Comparison of ENCODE assay signal across 11 cellular contexts in the genomic region with DNA sequence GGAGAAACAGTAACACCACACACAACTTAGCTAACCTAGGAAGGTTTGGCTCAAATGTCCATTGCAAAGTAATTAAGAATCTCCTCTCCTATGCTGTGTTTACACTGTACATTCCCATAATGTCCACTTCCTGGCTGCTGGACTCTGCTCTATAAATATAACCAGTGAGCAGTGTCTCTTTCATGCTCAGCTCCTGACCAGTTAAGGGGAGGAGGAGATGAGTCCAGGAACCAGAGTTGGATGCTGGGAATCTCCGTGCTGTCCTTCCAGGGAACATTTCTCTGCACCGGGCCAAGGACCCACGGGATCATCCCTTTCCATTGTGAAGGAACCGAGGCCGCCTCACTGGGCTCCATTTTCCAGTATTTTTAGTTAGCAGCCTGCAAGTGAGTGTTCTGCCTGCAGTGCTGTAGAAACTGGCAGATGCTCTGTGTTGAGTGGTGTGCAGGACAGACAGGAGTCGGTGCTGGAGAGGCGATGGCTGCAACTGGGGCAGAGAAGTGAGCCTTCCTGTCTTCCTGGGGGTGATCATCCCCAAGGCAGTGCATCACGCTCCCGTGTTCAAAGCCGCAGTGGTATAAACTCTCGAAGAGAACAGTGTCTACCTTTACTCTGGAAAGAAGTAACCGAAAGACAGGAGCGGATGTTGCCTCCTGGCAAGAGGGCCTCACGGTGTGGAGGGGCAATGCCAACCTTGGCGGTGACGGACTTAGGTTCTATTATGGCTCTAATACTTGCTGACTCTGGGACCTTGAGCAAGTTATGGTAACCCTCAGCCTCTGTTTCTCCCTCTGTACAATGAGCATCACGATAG.
DNase-seq lines count a peak whose midpoint lies in the region; ATAC-seq, FAIRE-seq and TF ChIP-seq lines count a peak whose summit lies in the region.
"Had no signal": no experiment of that assay in that cellular context is flagged by ENCODE, and none has a peak within 500 bp of the region (broad histone marks: within the 10 kb centered on the region; RNA-seq: fewer than 3 reads in every experiment).

No MANE protein-coding gene starts in this region.

- peaks cover 2% of the 10 kb centered on the region for H3K9me3 Mint-ChIP-seq in glutamatergic neuron (ENCODE audit: unreplicated experiment)
- H3K9me3 Mint-ChIP-seq in activated naive CD4-positive, alpha-beta T cell treated with anti-CD3 and anti-CD28 coated beads for 36 hours, result no peaks in the 10 kb centered on the region
- H3K9me3 Mint-ChIP-seq: activated CD4-positive, alpha-beta memory T cell treated with anti-CD3 and anti-CD28 coated beads, Interleukin-2, amount 10 ng/mL, durations not matched to agents 7 days and 5 days had no signal

- no peaks in the 10 kb centered on the region for H4K20me1 ChIP-seq in GM12878 (ENCODE audit: control insufficient read depth, insufficient read depth)

- H3K36me3 ChIP-seq in GM12878 (ENCODE audit: control insufficient read depth in 2 of 2, insufficient read depth in 2 of 2, low read length in 1 of 2), result no peaks in the 10 kb centered on the region

- POLR2A ChIA-PET in AG04449 (lab: Yijun Ruan, JAX) (interaction anchor here (1.0 to 1.2 kb wide), 3 partner anchors 17 to 25 kb away, joined by 3 to 6 read pairs (median 3); no protein-coding TSS in a partner anchor), GM12878 (lab: Charles Lee) (no interaction called here)

- TF ChIP-seq EP300 in GM12878 (IDR thresholded peaks at IDR 0.05; ENCODE audit: borderline replicate concordance in 1 of 2, control insufficient read depth in 1 of 2, low read depth in 2 of 2, low read length in 2 of 2), result no peak

- H3K4me3 ChIP-seq in AG04449 (ENCODE audit: low read depth, low read length), result no peak overlapping the region
- no peak overlapping the region for H3K4me3 ChIP-seq in GM12878

- H3K4me1 ChIP-seq in GM12878 (ENCODE audit: control insufficient read depth, insufficient read depth, low read length), result peaks cover 33% of the 10 kb centered on the region

- intact Hi-C loops in GM12878 (cut with micrococcal nuclease; ENCODE audit: unreplicated experiment), result no loop called here
- intact Hi-C loops in activated naive CD4-positive, alpha-beta T cell treated with anti-CD3 and anti-CD28 coated beads for 36 hours (cut with micrococcal nuclease), result no loop called here

- H3K27me3 Mint-ChIP-seq in glutamatergic neuron (ENCODE audit: unreplicated experiment), result no peaks in the 10 kb centered on the region
- peaks cover 2% of the 10 kb centered on the region for H3K27me3 Mint-ChIP-seq in activated naive CD4-positive, alpha-beta T cell treated with anti-CD3 and anti-CD28 coated beads for 36 hours (ENCODE audit: low read depth)

- no TSS peak for BruUV-seq in GM12878 (replicated peaks; lab: Mats Ljungman, UMichigan)

- H3K79me2 ChIP-seq in GM12878 (ENCODE audit: control insufficient read depth, insufficient read depth, low read length), result no peaks in the 10 kb centered on the region

- peak overlapping the region; percentile 83 for H3K4me2 ChIP-seq in GM12878 (ENCODE audit: control insufficient read depth, insufficient read depth)

- in situ Hi-C loops in GM12878 (cut with MboI), result no loop called here

- H3K9ac ChIP-seq in GM12878 (ENCODE audit: control insufficient read depth, insufficient read depth, low read length), result no peak overlapping the region

- TF ChIP-seq CTCF in AG04449 (IDR thresholded peaks at IDR 0.05; ENCODE audit: insufficient read depth, low read length, missing control alignments) (no peak), GM12878 (IDR thresholded peaks at IDR 0.05 in 2 of 3, conservative IDR thresholded peaks at IDR 0.05 in 1 of 3; ENCODE audit: control insufficient read depth in 2 of 3, extremely low read depth in 1 of 3, insufficient read depth in 1 of 3, low read depth in 3 of 3, low read length in 3 of 3) (no peak), glutamatergic neuron (IDR thresholded peaks at IDR 0.05; ENCODE audit: partially characterized antibody, unreplicated experiment) (no peak)

- RAD21 ChIA-PET in GM12878 (lab: Charles Lee; ENCODE audit: unreplicated experiment), result no interaction called here

- peak overlapping the region; percentile 51; the same call in 1 of the 2 replicates for H3K27ac ChIP-seq in GM12878 (ENCODE audit: control insufficient read depth, insufficient read depth)

- no peak overlapping the region for H3K4me3 Mint-ChIP-seq in glutamatergic neuron (ENCODE audit: unreplicated experiment)
- H3K4me3 Mint-ChIP-seq in activated naive CD4-positive, alpha-beta T cell treated with anti-CD3 and anti-CD28 coated beads for 36 hours, result no peak overlapping the region
- H3K4me3 Mint-ChIP-seq: activated CD4-positive, alpha-beta memory T cell treated with anti-CD3 and anti-CD28 coated beads, Interleukin-2, amount 10 ng/mL, durations not matched to agents 7 days and 5 days had no signal

- H3K9me3 ChIP-seq in GM12878 (replicated peaks; ENCODE audit: control insufficient read depth, insufficient read depth, low read length), result no peaks in the 10 kb centered on the region

- CTCF ChIA-PET in AG04449 (lab: Yijun Ruan, JAX), result interaction anchor here (0.8 to 1.6 kb wide), 4 partner anchors 11 to 334 kb away, joined by 3 to 4 read pairs (median 3); no protein-coding TSS in a partner anchor
- CTCF ChIA-PET in GM12878 (lab: Yijun Ruan, JAX), result no interaction called here
- CTCF ChIA-PET in activated naive CD4-positive, alpha-beta T cell treated with anti-CD3 and anti-CD28 coated beads for 36 hours (lab: Charles Lee), result interaction anchor here (0.5 kb wide), 1 partner anchor 372 kb away, joined by 3 read pairs; no protein-coding TSS in a partner anchor

- DNase-seq in AG04449 (ENCODE audit: low read depth, low spot score), result peak; percentile 59
- peak; percentile 22 for DNase-seq in HuH-7.5 (ENCODE audit: low spot score)
- no peak for DNase-seq in GM12878 (ENCODE audit: low read depth, low spot score)
- DNase-seq in left kidney (ENCODE audit: low read depth, low spot score), result peak; percentile 68
- no peak for DNase-seq in activated T-cell treated with anti-CD3 and anti-CD28 coated beads, Interleukin-2, amount 50 U/mL, for 48 hours
- no peak for DNase-seq in glutamatergic neuron
- DNase-seq in activated naive CD4-positive, alpha-beta T cell treated with anti-CD3 and anti-CD28 coated beads for 36 hours, result no peak
- DNase-seq: activated CD4-positive, alpha-beta memory T cell treated with anti-CD3 and anti-CD28 coated beads, Interleukin-2, amount 10 ng/mL, durations not matched to agents 7 days and 5 days; SHP77; stimulated activated CD4-positive, alpha-beta T cell treated with anti-CD3 and anti-CD28 coated beads, Interleukin-4, amount 100 ng/mL, for 4 hours had no signal

- H2AFZ ChIP-seq in GM12878 (ENCODE audit: control insufficient read depth, low read depth, low read length), result no peak overlapping the region

- ATAC-seq in GM12878, result peak; percentile 19
- no peak for ATAC-seq in HG03139 (IDR thresholded peaks at IDR 0.05; ENCODE audit: unreplicated experiment)

- H3K4me1 Mint-ChIP-seq in glutamatergic neuron (ENCODE audit: low read depth, unreplicated experiment), result peaks cover 31% of the 10 kb centered on the region
- H3K4me1 Mint-ChIP-seq in activated naive CD4-positive, alpha-beta T cell treated with anti-CD3 and anti-CD28 coated beads for 36 hours (ENCODE audit: low read depth), result no peaks in the 10 kb centered on the region
- H3K4me1 Mint-ChIP-seq: activated CD4-positive, alpha-beta memory T cell treated with anti-CD3 and anti-CD28 coated beads, Interleukin-2, amount 10 ng/mL, durations not matched to agents 7 days and 5 days had no signal

- FAIRE-seq in GM12878 (lab: Jason Lieb, UNC), result peak; percentile 7

- SMC1A ChIA-PET in GM12878 (lab: Charles Lee; ENCODE audit: uncharacterized antibody, unreplicated experiment), result interaction anchor here (0.9 kb wide), 1 partner anchor 214 kb away, joined by 3 read pairs; no protein-coding TSS in a partner anchor

- no peak for TF ChIP-seq POLR2A in GM12878 (IDR thresholded peaks at IDR 0.05; ENCODE audit: low read depth, low read length)

- no peaks in the 10 kb centered on the region for H3K27me3 ChIP-seq in GM12878 (replicated peaks in 1 of 2; ENCODE audit: control insufficient read depth in 2 of 2, insufficient read depth in 2 of 2, low read length in 1 of 2)

- 83% methylated on average over 17 of the region's 17 CpGs for WGBS in GM12878 (ENCODE audit: insufficient coverage, insufficient replicate concordance, low lambda C conversion rate, missing lambda C conversion rate)

- H3K36me3 Mint-ChIP-seq in glutamatergic neuron (ENCODE audit: unreplicated experiment), result no peaks in the 10 kb centered on the region
- no peaks in the 10 kb centered on the region for H3K36me3 Mint-ChIP-seq in activated naive CD4-positive, alpha-beta T cell treated with anti-CD3 and anti-CD28 coated beads for 36 hours (ENCODE audit: low read depth)

- TF ChIP-seq RAD21 in GM12878 (IDR thresholded peaks at IDR 0.05; ENCODE audit: insufficient read depth, low read depth, low read length), result no peak

- no peak overlapping the region for H3K27ac Mint-ChIP-seq in glutamatergic neuron (ENCODE audit: unreplicated experiment)
- H3K27ac Mint-ChIP-seq in activated naive CD4-positive, alpha-beta T cell treated with anti-CD3 and anti-CD28 coated beads for 36 hours, result no peak overlapping the region

TF ChIP-seq in GM12878, 131 proteins besides CTCF, POLR2A, EP300 and RAD21 (continues in another document):
- TF ChIP-seq EED (IDR thresholded peaks at IDR 0.05; ENCODE audit: low read depth) (no peak), CREB1 (IDR thresholded peaks at IDR 0.05; ENCODE audit: low read depth) (no peak), FOS (IDR thresholded peaks at IDR 0.05; ENCODE audit: borderline replicate concordance, extremely low read depth, insufficient read length) (no peak), SP1 (IDR thresholded peaks at IDR 0.05; ENCODE audit: low read depth, low read length) (no peak)
- TF ChIP-seq, protein P1, sequence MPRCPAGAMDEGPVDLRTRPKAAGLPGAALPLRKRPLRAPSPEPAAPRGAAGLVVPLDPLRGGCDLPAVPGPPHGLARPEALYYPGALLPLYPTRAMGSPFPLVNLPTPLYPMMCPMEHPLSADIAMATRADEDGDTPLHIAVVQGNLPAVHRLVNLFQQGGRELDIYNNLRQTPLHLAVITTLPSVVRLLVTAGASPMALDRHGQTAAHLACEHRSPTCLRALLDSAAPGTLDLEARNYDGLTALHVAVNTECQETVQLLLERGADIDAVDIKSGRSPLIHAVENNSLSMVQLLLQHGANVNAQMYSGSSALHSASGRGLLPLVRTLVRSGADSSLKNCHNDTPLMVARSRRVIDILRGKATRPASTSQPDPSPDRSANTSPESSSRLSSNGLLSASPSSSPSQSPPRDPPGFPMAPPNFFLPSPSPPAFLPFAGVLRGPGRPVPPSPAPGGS (IDR thresholded peaks at IDR 0.05; ENCODE audit: borderline replicate concordance, insufficient read depth, low read depth, low read length, poor library complexity, severe bottlenecking), result no peak

Comparison
In these comparisons a context has a peak if more than half of its experiments do, and no peak if none do; other contexts are left out.
1. DNase-seq: peak in AG04449 (single experiment), HuH-7.5 (single experiment) and left kidney (single experiment); none in GM12878 (single experiment), activated T-cell treated with anti-CD3 and anti-CD28 coated beads, Interleukin-2, amount 50 U/mL, for 48 hours (0 of 2), glutamatergic neuron (single experiment) and activated naive CD4-positive, alpha-beta T cell treated with anti-CD3 and anti-CD28 coated beads for 36 hours (single experiment).